8 cellular contexts compared by ENCODE assay signal in the genomic region with DNA sequence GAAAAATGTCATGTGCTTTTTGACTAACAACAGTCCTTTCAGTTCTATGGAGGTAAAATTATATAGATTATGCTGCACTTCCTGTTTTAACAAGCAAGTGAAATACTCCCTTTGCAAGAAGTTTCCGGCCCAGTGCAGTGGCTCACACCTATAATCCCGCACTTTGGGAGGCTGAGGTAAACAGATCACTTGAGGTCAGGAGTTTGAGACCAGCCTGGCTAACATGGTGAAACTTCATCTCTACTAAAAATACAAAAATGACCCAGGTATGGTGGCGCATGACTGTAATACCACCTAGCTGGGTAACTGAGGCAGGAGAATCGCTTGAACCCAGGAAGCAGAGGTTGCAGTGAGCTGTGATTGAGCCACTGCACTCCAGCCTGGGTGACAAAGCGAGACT. TPM values are rescaled to one million over a fixed set of nuclear protein-coding genes. Genes with fewer than 3 reads are reported as not detected.
A peak's percentile ranks its signal among the peaks of the same experiment; 100 is the strongest.
DNase-seq lines count a peak whose midpoint lies in the region; ATAC-seq and TF ChIP-seq lines count a peak whose summit lies in the region.
"Not testable (repeated sequence)": the region's sequence is repeated elsewhere in the genome, so short reads cannot be mapped to it uniquely, and the experiment has no call there.

No MANE protein-coding gene starts in this region.

- H3K79me2 ChIP-seq in PC-9 (ENCODE audit: low read depth): peaks cover 96% of the 10 kb centered on the region

- TF ChIP-seq EP300 in transverse colon (IDR thresholded peaks at IDR 0.05; ENCODE audit: low read depth): not testable (repeated sequence)

- not testable (repeated sequence) for H3K27me3 Mint-ChIP-seq in activated B cell treated with CpG ODN at 0.5 μM for 24 hours; activated T-helper 2 cell treated with anti-CD3 and anti-CD28 coated beads, Interferon-gamma antibody, Interleukin-2, Interleukin-4, amounts not matched to agents 10 μg/mL and 5 μg/mL and 100 μg/mL, durations not matched to agents 14 hours and 24 hours and 36 hours (ENCODE audit: low read depth); dendritic cell treated with granulocyte-macrophage colony-stimulating factor and Interleukin-4, amounts not matched to agents 40 ng/mL and 50 ng/mL, for 4 days; natural killer cell (ENCODE audit: low read depth in 2 of 2)

- H2AFZ ChIP-seq in PC-9: not testable (repeated sequence)

- H3K9me3 Mint-ChIP-seq in activated B cell treated with CpG ODN at 0.5 μM for 24 hours, natural killer cell: not testable (repeated sequence)
- peaks cover 11% of the 10 kb centered on the region for H3K9me3 Mint-ChIP-seq in activated T-helper 2 cell treated with anti-CD3 and anti-CD28 coated beads, Interferon-gamma antibody, Interleukin-2, Interleukin-4, amounts not matched to agents 10 μg/mL and 5 μg/mL and 100 μg/mL, durations not matched to agents 14 hours and 24 hours and 36 hours
- H3K9me3 Mint-ChIP-seq in dendritic cell treated with granulocyte-macrophage colony-stimulating factor and Interleukin-4, amounts not matched to agents 40 ng/mL and 50 ng/mL, for 4 days: peaks cover 11% of the 10 kb centered on the region

- peaks cover 20% of the 10 kb centered on the region for H3F3A ChIP-seq in PC-9 (ENCODE audit: insufficient read depth, low read depth)

- in situ Hi-C loops in transverse colon (cut with MboI; ENCODE audit: low pct_ligation_motif_present in 1 of 4, low pct_unique_long_range_greater_than_20kb in 1 of 4, low sequenced_read_pairs in 3 of 4): not testable (repeated sequence)

- not testable (repeated sequence) for TF ChIP-seq POLR2A in transverse colon (IDR thresholded peaks at IDR 0.05)

- H3K4me2 ChIP-seq in PC-9: not testable (repeated sequence)

- peak; percentile 77 for DNase-seq in GM12865 (ENCODE audit: low read depth)
- not testable (repeated sequence) for DNase-seq in PC-9, activated B cell treated with CpG ODN at 0.5 μM for 24 hours, natural killer cell, transverse colon
- DNase-seq in activated T-helper 2 cell treated with anti-CD3 and anti-CD28 coated beads, Interferon-gamma antibody, Interleukin-2, Interleukin-4, amounts not matched to agents 10 μg/mL and 5 μg/mL and 100 μg/mL, durations not matched to agents 14 hours and 24 hours and 36 hours (ENCODE audit: low spot score): peak; percentile 53

- not testable (repeated sequence) for H4K20me1 ChIP-seq in PC-9 (ENCODE audit: insufficient read depth)

- BruUV-seq in PC-9 (replicated peaks; lab: Mats Ljungman, UMichigan): TSS peak; percentile 52

- not testable (repeated sequence) for H3K27ac ChIP-seq in PC-9
- peak overlapping the region in 3 of 4 donors; percentile 15 to 54 (median 54) for H3K27ac ChIP-seq in transverse colon

- POLR2A ChIA-PET in PC-9 (lab: Charles Lee; ENCODE audit: unreplicated experiment): interaction anchor here (0.6 kb wide), 1 partner anchor 179 kb away, joined by 6 read pairs; no protein-coding TSS in a partner anchor
- POLR2A ChIA-PET in activated B cell treated with CpG ODN at 0.5 μM for 24 hours (lab: Charles Lee): interaction anchor here (0.7 to 4.1 kb wide), 13 partner anchors 10 to 1607 kb away, joined by 3 to 50 read pairs (median 4); a partner anchor contains a TSS

- WGBS in transverse colon (ENCODE audit: low coverage in 1 of 2), 2 donors: 50 to 54% methylated on average over 4 to 5 of the region's 5 CpGs

- peak; percentile 63 for ATAC-seq in HG03175 (IDR thresholded peaks at IDR 0.05; ENCODE audit: unreplicated experiment)
- ATAC-seq in activated B cell treated with CpG ODN at 0.5 μM for 24 hours (ENCODE audit: low read depth): peak; percentile 41
- peak; percentile 75 to 80 (median 75) for ATAC-seq in natural killer cell

- peak overlapping the region; percentile 57 for H3K4me3 Mint-ChIP-seq in activated B cell treated with CpG ODN at 0.5 μM for 24 hours
- H3K4me3 Mint-ChIP-seq in activated T-helper 2 cell treated with anti-CD3 and anti-CD28 coated beads, Interferon-gamma antibody, Interleukin-2, Interleukin-4, amounts not matched to agents 10 μg/mL and 5 μg/mL and 100 μg/mL, durations not matched to agents 14 hours and 24 hours and 36 hours (ENCODE audit: low read depth): peak overlapping the region; percentile 64
- peak overlapping the region; percentile 32 for H3K4me3 Mint-ChIP-seq in dendritic cell treated with granulocyte-macrophage colony-stimulating factor and Interleukin-4, amounts not matched to agents 40 ng/mL and 50 ng/mL, for 4 days
- peak overlapping the region; percentile 83 for H3K4me3 Mint-ChIP-seq in natural killer cell

- H3K4me3 ChIP-seq in GM12865 (ENCODE audit: low read depth, low read length); PC-9; transverse colon: not testable (repeated sequence)

- H3K27me3 ChIP-seq in PC-9 (ENCODE audit: insufficient read depth, low read depth); transverse colon: not testable (repeated sequence)

- not testable (repeated sequence) for H3K36me3 ChIP-seq in PC-9 (ENCODE audit: low read depth); transverse colon

- H3K4me1 Mint-ChIP-seq in activated B cell treated with CpG ODN at 0.5 μM for 24 hours: peaks cover 89% of the 10 kb centered on the region
- H3K4me1 Mint-ChIP-seq in activated T-helper 2 cell treated with anti-CD3 and anti-CD28 coated beads, Interferon-gamma antibody, Interleukin-2, Interleukin-4, amounts not matched to agents 10 μg/mL and 5 μg/mL and 100 μg/mL, durations not matched to agents 14 hours and 24 hours and 36 hours (ENCODE audit: low read depth): peaks cover 50% of the 10 kb centered on the region
- peaks cover 63% of the 10 kb centered on the region for H3K4me1 Mint-ChIP-seq in dendritic cell treated with granulocyte-macrophage colony-stimulating factor and Interleukin-4, amounts not matched to agents 40 ng/mL and 50 ng/mL, for 4 days (ENCODE audit: low read depth)
- H3K4me1 Mint-ChIP-seq in natural killer cell: peaks cover 69 to 70% of the 10 kb centered on the region in 2 donors

- CTCF ChIA-PET in PC-9 (lab: Charles Lee): interaction anchor here (0.6 to 1.4 kb wide), 2 partner anchors 30 to 38 kb away, joined by 5 to 6 read pairs; no protein-coding TSS in a partner anchor
- CTCF ChIA-PET in activated B cell treated with CpG ODN at 0.5 μM for 24 hours (lab: Charles Lee): interaction anchor here (1.0 to 3.9 kb wide), 6 partner anchors 8 to 112 kb away, joined by 3 to 15 read pairs (median 6); a partner anchor contains a TSS

- H3K9me3 ChIP-seq in PC-9 (ENCODE audit: insufficient read depth, low read depth); transverse colon: not testable (repeated sequence)

- H3K27ac Mint-ChIP-seq in activated B cell treated with CpG ODN at 0.5 μM for 24 hours (peak overlapping the region; percentile 92), natural killer cell (peak overlapping the region; percentile 90)
- H3K27ac Mint-ChIP-seq in activated T-helper 2 cell treated with anti-CD3 and anti-CD28 coated beads, Interferon-gamma antibody, Interleukin-2, Interleukin-4, amounts not matched to agents 10 μg/mL and 5 μg/mL and 100 μg/mL, durations not matched to agents 14 hours and 24 hours and 36 hours: peak overlapping the region; percentile 86
- peak overlapping the region; percentile 57 for H3K27ac Mint-ChIP-seq in dendritic cell treated with granulocyte-macrophage colony-stimulating factor and Interleukin-4, amounts not matched to agents 40 ng/mL and 50 ng/mL, for 4 days

- not testable (repeated sequence) for H3K9me2 ChIP-seq in PC-9 (ENCODE audit: insufficient read depth)

- not testable (repeated sequence) for TF ChIP-seq CTCF in GM12865 (IDR thresholded peaks at IDR 0.05; ENCODE audit: insufficient read depth, low read depth, low read length, missing control alignments); PC-9 (conservative IDR thresholded peaks at IDR 0.05); activated B cell treated with CpG ODN at 0.5 μM for 24 hours (IDR thresholded peaks at IDR 0.05); natural killer cell (IDR thresholded peaks at IDR 0.05); transverse colon (IDR thresholded peaks at IDR 0.05)

- peaks cover 14% of the 10 kb centered on the region for H3K36me3 Mint-ChIP-seq in activated B cell treated with CpG ODN at 0.5 μM for 24 hours (ENCODE audit: low read depth)
- peaks cover 39% of the 10 kb centered on the region for H3K36me3 Mint-ChIP-seq in activated T-helper 2 cell treated with anti-CD3 and anti-CD28 coated beads, Interferon-gamma antibody, Interleukin-2, Interleukin-4, amounts not matched to agents 10 μg/mL and 5 μg/mL and 100 μg/mL, durations not matched to agents 14 hours and 24 hours and 36 hours (ENCODE audit: low read depth)
- H3K36me3 Mint-ChIP-seq in dendritic cell treated with granulocyte-macrophage colony-stimulating factor and Interleukin-4, amounts not matched to agents 40 ng/mL and 50 ng/mL, for 4 days (ENCODE audit: low read depth): peaks cover 11% of the 10 kb centered on the region
- H3K36me3 Mint-ChIP-seq in natural killer cell: not testable (repeated sequence)

- intact Hi-C loops in PC-9 (cut with micrococcal nuclease; ENCODE audit: unreplicated experiment); natural killer cell (cut with micrococcal nuclease); transverse colon (cut with DNase I; ENCODE audit: low total_unique reads): not testable (repeated sequence)
- intact Hi-C loops in activated B cell treated with CpG ODN at 0.5 μM for 24 hours (cut with micrococcal nuclease): loop anchor here (1.0 to 5.0 kb wide), 2 partner anchors 60 to 125 kb away; a partner anchor contains a TSS
- intact Hi-C loops in activated T-helper 2 cell treated with anti-CD3 and anti-CD28 coated beads, Interferon-gamma antibody, Interleukin-2, Interleukin-4, amounts not matched to agents 10 μg/mL and 5 μg/mL and 100 μg/mL, durations not matched to agents 14 hours and 24 hours and 36 hours (cut with micrococcal nuclease): loop anchor here (1.0 to 2.0 kb wide), 2 partner anchors 16 to 20 kb away; no protein-coding TSS in a partner anchor
- intact Hi-C loops in dendritic cell treated with granulocyte-macrophage colony-stimulating factor and Interleukin-4, amounts not matched to agents 40 ng/mL and 50 ng/mL, for 4 days (cut with micrococcal nuclease): loop anchor here (2.0 kb wide), 1 partner anchor 14 kb away; no protein-coding TSS in a partner anchor

- H3K4me1 ChIP-seq in PC-9 (replicated peaks; ENCODE audit: insufficient read depth) (peaks cover 35% of the 10 kb centered on the region), transverse colon (peaks cover 5 to 68% (median 39%) of the 10 kb centered on the region in 4 donors)

RNA-seq across cellular contexts. Expression of a gene that starts 20.7 kb away (rescaled TPM):
- total RNA-seq in PC-9 (2021) (16.0 and 18.3 TPM in 2 replicates), activated B cell treated with CpG ODN at 0.5 μM for 24 hours (34.5 and 40.8 TPM in 2 replicates), natural killer cell (10 to 100 TPM; 44.0 to 52.7 (median 48.0) TPM), transverse colon (10 to 100 TPM; 25.3 to 36.4 (median 27.1) TPM)
- 41.7 and 42.4 TPM in 2 replicates for total RNA-seq in activated T-helper 2 cell treated with anti-CD3 and anti-CD28 coated beads, Interferon-gamma antibody, Interleukin-2, Interleukin-4, amounts not matched to agents 10 μg/mL and 5 μg/mL and 100 μg/mL, durations not matched to agents 14 hours and 24 hours and 36 hours

RNA-seq across cellular contexts. Expression of a gene that starts 51.5 kb away (rescaled TPM):
- total RNA-seq in PC-9 (2021): 58.3 and 66.8 TPM in 2 replicates
- total RNA-seq in activated B cell treated with CpG ODN at 0.5 μM for 24 hours: 22.4 and 29.5 TPM in 2 replicates
- total RNA-seq in activated T-helper 2 cell treated with anti-CD3 and anti-CD28 coated beads, Interferon-gamma antibody, Interleukin-2, Interleukin-4, amounts not matched to agents 10 μg/mL and 5 μg/mL and 100 μg/mL, durations not matched to agents 14 hours and 24 hours and 36 hours: 5.1 and 6.6 TPM in 2 replicates
- 1 to 10 TPM; 4.3 to 6.6 (median 5.2) TPM for total RNA-seq in natural killer cell
- 10 to 100 TPM; 28.5 to 71.2 (median 35.1) TPM for total RNA-seq in transverse colon

Comparison
In these comparisons a context has a peak if more than half of its experiments do, and no peak if none do; other contexts are left out.
1. H3K4me3 Mint-ChIP-seq: peak in every context shown above with its lines; median percentile 83 in natural killer cell; 64 in activated T-helper 2 cell treated with anti-CD3 and anti-CD28 coated beads, Interferon-gamma antibody, Interleukin-2, Interleukin-4, amounts not matched to agents 10 μg/mL and 5 μg/mL and 100 μg/mL, durations not matched to agents 14 hours and 24 hours and 36 hours; 57 in activated B cell treated with CpG ODN at 0.5 μM for 24 hours; 32 in dendritic cell treated with granulocyte-macrophage colony-stimulating factor and Interleukin-4, amounts not matched to agents 40 ng/mL and 50 ng/mL, for 4 days.